Comparison of ENCODE assay signal across 8 cellular contexts in the genomic region with DNA sequence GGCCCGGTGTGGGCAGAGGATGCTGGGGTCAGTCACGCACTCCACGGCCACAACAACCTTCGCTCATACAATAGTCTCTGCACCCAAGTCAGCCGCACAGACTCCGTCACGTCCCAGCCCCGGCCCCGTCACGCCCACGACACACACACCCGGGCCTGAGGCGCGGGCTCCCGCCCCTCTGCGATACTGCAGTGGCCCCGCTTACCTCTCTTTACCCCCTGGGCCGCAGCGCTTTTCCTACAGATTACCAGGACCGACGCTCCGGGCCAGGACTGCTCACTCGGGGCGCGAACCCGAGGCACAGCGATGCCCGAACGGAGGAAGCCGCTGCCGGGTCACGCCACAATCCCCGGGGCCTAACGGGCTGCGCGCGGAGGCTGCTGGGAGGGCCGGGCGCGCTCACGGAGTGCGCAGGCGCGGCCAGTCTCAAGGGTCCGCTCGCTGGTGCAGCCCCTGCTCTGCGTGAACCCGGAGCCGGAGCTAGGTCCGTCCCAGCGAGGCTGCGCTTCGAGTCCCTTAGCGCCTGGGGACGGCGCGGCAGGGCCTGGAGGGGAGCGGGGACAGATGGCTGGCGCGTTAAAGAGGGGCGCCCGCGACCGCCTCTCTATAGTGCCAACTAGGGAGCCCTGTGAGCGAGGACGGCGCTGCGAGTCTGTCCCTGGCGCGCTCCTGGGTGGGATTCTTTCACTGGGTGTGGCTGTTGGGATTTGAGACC. TPM values are rescaled to one million over a fixed set of nuclear protein-coding genes. Genes with fewer than 3 reads are reported as not detected.
DNase-seq lines count a peak whose midpoint lies in the region; ATAC-seq, FAIRE-seq and TF ChIP-seq lines count a peak whose summit lies in the region.

Gene ZFP82, minus strand, starts transcription at position 358 of the 715 bp plus-strand sequence. CDS start 8,855 bp downstream, outside the sequence.

- no peak for TF ChIP-seq CTCF in endothelial cell of umbilical vein (IDR thresholded peaks at IDR 0.05; ENCODE audit: extremely low read depth in 1 of 2, insufficient read depth in 1 of 2, low read depth in 1 of 2, low read length in 2 of 2)

- no peaks in the 10 kb centered on the region for H3K9me3 ChIP-seq in endothelial cell of umbilical vein (replicated peaks; ENCODE audit: control insufficient read depth, insufficient read depth, low read length)

- DNase-seq in NCI-H774 (lab: John Stamatoyannopoulos, UW) (peak; percentile 4), endothelial cell of umbilical vein (ENCODE audit: low read depth, low spot score) (peak; percentile 88), middle frontal gyrus (ENCODE audit: extremely low spot score, low spot score) (peak; percentile 74), amniotic stem cell (lab: John Stamatoyannopoulos, UW) (no peak)
- DNase-seq in activated CD8-positive, alpha-beta memory T cell treated with anti-CD3 and anti-CD28 coated beads, Interleukin-2, amount 50 U/mL, for 24 hours (ENCODE audit: extremely low read depth), result peak; percentile 27
- DNase-seq in stimulated activated CD8-positive, alpha-beta memory T cell treated with anti-CD3 and anti-CD28 coated beads, Interleukin-15, amount 100 ng/mL, for 48 hours (ENCODE audit: low read depth in 2 of 2), result peak; percentile 70 to 76

- peaks cover 18% of the 10 kb centered on the region for H3K79me2 ChIP-seq in endothelial cell of umbilical vein (ENCODE audit: control insufficient read depth, insufficient read depth, low read length)

- peak within 1 kb of the TSS; percentile 36 for H3K4me2 ChIP-seq in endothelial cell of umbilical vein (ENCODE audit: insufficient read depth, low read length)

- peak within 1 kb of the TSS; percentile 72 for H3K27ac ChIP-seq in endothelial cell of umbilical vein (ENCODE audit: insufficient read depth, low read depth, low read length)

- peak within 1 kb of the TSS; percentile 70 to 74 (median 71) for H3K4me3 ChIP-seq in endothelial cell of umbilical vein (replicated peaks in 1 of 3; ENCODE audit: insufficient read depth in 1 of 3, low read depth in 1 of 3, low read length in 3 of 3)

- intact Hi-C loops in endothelial cell of umbilical vein (cut with micrococcal nuclease), result loop anchor here (1.0 kb wide), 1 partner anchor 71 kb away; the partner anchor contains the start of gene ZNF566

- TF ChIP-seq POLR2A in GM18526 (IDR thresholded peaks at IDR 0.05; ENCODE audit: extremely low read depth, insufficient read length) (peak; percentile 80), endothelial cell of umbilical vein (IDR thresholded peaks at IDR 0.05; ENCODE audit: low read depth, low read length) (peak; percentile 76)

- dilution Hi-C loops in endothelial cell of umbilical vein (cut with MboI; ENCODE audit: extremely low pct_ligation_motif_present, low sequenced_read_pairs), result no loop called here

- CTCF ChIA-PET in endothelial cell of umbilical vein (lab: Charles Lee), result no interaction called here

- no peaks in the 10 kb centered on the region for H3K27me3 ChIP-seq in endothelial cell of umbilical vein (ENCODE audit: control insufficient read depth in 2 of 2, insufficient read depth in 2 of 2, low read length in 2 of 2)

- no peaks in the 10 kb centered on the region for H3K9me1 ChIP-seq in endothelial cell of umbilical vein (replicated peaks; ENCODE audit: control insufficient read depth, extremely low read depth, insufficient read depth, low read length)

- FAIRE-seq in endothelial cell of umbilical vein (lab: Jason Lieb, UNC), result peak; percentile 94

- BruUV-seq in endothelial cell of umbilical vein (replicated peaks; lab: Mats Ljungman, UMichigan), result no TSS peak

- ATAC-seq in HG03159 (IDR thresholded peaks at IDR 0.05; ENCODE audit: unreplicated experiment), result peak; percentile 71

- H2AFZ ChIP-seq in endothelial cell of umbilical vein (ENCODE audit: low read depth, low read length), result peak within 1 kb of the TSS; percentile 98

- no peaks in the 10 kb centered on the region for H3K36me3 ChIP-seq in endothelial cell of umbilical vein (ENCODE audit: control insufficient read depth in 2 of 2, extremely low read depth in 1 of 2, insufficient read depth in 2 of 2, low read length in 2 of 2)

- no peaks in the 10 kb centered on the region for H4K20me1 ChIP-seq in endothelial cell of umbilical vein (replicated peaks; ENCODE audit: control insufficient read depth, extremely low read depth, insufficient read depth, low read length)

- H3K9ac ChIP-seq in endothelial cell of umbilical vein (replicated peaks; ENCODE audit: extremely low read depth, insufficient read depth, low read length), result peak within 1 kb of the TSS; percentile 86

- peaks cover 11% of the 10 kb centered on the region for H3K4me1 ChIP-seq in endothelial cell of umbilical vein (ENCODE audit: control insufficient read depth, extremely low read depth, insufficient read depth, low read length)

- POLR2A ChIA-PET in endothelial cell of umbilical vein (lab: Charles Lee), result interaction anchor here (0.6 kb wide), 1 partner anchor 155 kb away, joined by 5 read pairs; the partner anchor contains the start of gene ZNF529

TF ChIP-seq in endothelial cell of umbilical vein, 7 proteins besides CTCF, POLR2A, EP300 and RAD21:
- TF ChIP-seq EZH2 (IDR thresholded peaks at IDR 0.05; ENCODE audit: borderline replicate concordance, low read depth, low read length, severe bottlenecking) (no peak), POLR2AphosphoS5 (IDR thresholded peaks at IDR 0.05; ENCODE audit: insufficient read depth, low read depth, low read length) (peak; percentile 83)

RNA-seq across cellular contexts. Expression of gene ZFP82, which starts in this region (rescaled TPM):
- 3.7 and 3.9 TPM in 2 replicates for total RNA-seq in endothelial cell of umbilical vein
- 1.4 and 1.8 TPM in 2 replicates for polyA plus RNA-seq in endothelial cell of umbilical vein
- polyA plus RNA-seq in endothelial cell of umbilical vein (2011; cell fraction: cytosol; rRNA removed), result 1.9 and 2.0 TPM in 2 replicates
- 2.7 and 2.8 TPM in 2 replicates for polyA plus RNA-seq in endothelial cell of umbilical vein (2011; cell fraction: nucleus; rRNA removed)
- 2.2 and 2.8 TPM in 2 replicates for polyA plus RNA-seq in endothelial cell of umbilical vein (2012)
- polyA minus RNA-seq in endothelial cell of umbilical vein, result 3.8 and 5.3 TPM in 2 replicates
- 3.3 TPM for polyA minus RNA-seq in endothelial cell of umbilical vein (2011; cell fraction: cytosol; rRNA and poly(A)+ RNA removed)
- polyA minus RNA-seq in endothelial cell of umbilical vein (2011; cell fraction: nucleus; rRNA and poly(A)+ RNA removed), result 3.8 and 5.0 TPM in 2 replicates
